ENCODE assay signal across 2 cellular contexts in the genomic region with DNA sequence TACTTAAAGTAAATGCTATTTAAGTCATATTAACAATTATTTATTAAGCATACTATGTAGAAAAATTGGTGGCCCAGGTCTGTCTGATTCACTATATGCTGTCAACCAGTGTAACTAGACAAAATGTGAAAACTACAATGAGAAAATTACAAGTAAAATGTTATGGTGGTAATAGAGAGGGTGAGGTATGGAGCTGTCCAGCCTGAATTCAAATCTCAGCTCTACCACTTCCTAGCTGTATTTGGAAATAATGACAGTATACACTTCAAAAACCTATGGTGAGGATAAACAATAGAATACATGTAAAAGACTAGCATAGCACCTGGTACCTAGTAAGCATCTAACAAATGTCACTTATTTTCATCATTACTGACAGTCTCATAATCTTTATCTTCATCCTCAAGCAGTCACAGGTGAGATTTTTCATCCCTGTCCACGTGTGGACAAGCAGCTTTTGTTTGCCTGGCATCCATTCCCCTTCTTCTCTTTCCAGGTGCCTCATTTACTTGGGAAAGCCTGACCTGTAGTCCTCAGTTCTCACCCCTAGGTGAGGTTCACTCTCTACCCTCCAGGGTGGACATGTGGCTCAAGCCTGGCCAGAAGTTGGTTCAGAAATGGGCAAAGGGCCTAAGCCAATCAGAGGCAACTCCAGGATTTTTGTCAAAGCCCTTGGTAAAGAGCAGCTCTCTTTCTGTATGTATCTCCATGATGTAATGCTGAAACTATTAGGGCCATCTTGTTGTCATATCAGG.
TF ChIP-seq lines count a peak whose summit lies in the region.

No MANE protein-coding gene starts in this region.

TF ChIP-seq in A549, 52 proteins besides CTCF, POLR2A, EP300 and RAD21:
- TF ChIP-seq RNF2 (IDR thresholded peaks at IDR 0.05; ENCODE audit: borderline replicate concordance, low read depth), result no peak
- TF ChIP-seq, protein P1, sequence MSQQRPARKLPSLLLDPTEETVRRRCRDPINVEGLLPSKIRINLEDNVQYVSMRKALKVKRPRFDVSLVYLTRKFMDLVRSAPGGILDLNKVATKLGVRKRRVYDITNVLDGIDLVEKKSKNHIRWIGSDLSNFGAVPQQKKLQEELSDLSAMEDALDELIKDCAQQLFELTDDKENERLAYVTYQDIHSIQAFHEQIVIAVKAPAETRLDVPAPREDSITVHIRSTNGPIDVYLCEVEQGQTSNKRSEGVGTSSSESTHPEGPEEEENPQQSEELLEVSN (IDR thresholded peaks at IDR 0.05; ENCODE audit: borderline replicate concordance, low read depth), result no peak
- TF ChIP-seq, protein P2, sequence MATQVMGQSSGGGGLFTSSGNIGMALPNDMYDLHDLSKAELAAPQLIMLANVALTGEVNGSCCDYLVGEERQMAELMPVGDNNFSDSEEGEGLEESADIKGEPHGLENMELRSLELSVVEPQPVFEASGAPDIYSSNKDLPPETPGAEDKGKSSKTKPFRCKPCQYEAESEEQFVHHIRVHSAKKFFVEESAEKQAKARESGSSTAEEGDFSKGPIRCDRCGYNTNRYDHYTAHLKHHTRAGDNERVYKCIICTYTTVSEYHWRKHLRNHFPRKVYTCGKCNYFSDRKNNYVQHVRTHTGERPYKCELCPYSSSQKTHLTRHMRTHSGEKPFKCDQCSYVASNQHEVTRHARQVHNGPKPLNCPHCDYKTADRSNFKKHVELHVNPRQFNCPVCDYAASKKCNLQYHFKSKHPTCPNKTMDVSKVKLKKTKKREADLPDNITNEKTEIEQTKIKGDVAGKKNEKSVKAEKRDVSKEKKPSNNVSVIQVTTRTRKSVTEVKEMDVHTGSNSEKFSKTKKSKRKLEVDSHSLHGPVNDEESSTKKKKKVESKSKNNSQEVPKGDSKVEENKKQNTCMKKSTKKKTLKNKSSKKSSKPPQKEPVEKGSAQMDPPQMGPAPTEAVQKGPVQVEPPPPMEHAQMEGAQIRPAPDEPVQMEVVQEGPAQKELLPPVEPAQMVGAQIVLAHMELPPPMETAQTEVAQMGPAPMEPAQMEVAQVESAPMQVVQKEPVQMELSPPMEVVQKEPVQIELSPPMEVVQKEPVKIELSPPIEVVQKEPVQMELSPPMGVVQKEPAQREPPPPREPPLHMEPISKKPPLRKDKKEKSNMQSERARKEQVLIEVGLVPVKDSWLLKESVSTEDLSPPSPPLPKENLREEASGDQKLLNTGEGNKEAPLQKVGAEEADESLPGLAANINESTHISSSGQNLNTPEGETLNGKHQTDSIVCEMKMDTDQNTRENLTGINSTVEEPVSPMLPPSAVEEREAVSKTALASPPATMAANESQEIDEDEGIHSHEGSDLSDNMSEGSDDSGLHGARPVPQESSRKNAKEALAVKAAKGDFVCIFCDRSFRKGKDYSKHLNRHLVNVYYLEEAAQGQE (IDR thresholded peaks at IDR 0.05), result peak; percentile 42; the same call in 1 of the 2 replicates
- TF ChIP-seq, protein P3, sequence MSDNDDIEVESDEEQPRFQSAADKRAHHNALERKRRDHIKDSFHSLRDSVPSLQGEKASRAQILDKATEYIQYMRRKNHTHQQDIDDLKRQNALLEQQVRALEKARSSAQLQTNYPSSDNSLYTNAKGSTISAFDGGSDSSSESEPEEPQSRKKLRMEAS (IDR thresholded peaks at IDR 0.05), result 0 out of 2 replicates have a peak, but pooled peaks have one; percentile 17
TF ChIP-seq in A549: peak in this region for 2.

TF ChIP-seq in GM23338, 12 proteins besides CTCF, POLR2A, EP300 and RAD21:
- TF ChIP-seq, protein P4, sequence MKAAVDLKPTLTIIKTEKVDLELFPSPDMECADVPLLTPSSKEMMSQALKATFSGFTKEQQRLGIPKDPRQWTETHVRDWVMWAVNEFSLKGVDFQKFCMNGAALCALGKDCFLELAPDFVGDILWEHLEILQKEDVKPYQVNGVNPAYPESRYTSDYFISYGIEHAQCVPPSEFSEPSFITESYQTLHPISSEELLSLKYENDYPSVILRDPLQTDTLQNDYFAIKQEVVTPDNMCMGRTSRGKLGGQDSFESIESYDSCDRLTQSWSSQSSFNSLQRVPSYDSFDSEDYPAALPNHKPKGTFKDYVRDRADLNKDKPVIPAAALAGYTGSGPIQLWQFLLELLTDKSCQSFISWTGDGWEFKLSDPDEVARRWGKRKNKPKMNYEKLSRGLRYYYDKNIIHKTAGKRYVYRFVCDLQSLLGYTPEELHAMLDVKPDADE (IDR thresholded peaks at IDR 0.05), result no peak
- TF ChIP-seq CREB1 (CRISPR knock-in tag; IDR thresholded peaks at IDR 0.05; ENCODE audit: low read depth), result no peak
- TF ChIP-seq EZH2phosphoT487 (IDR thresholded peaks at IDR 0.05; ENCODE audit: unreplicated experiment), result no peak
- no peak for TF ChIP-seq NANOG (IDR thresholded peaks at IDR 0.05; ENCODE audit: borderline replicate concordance)
- TF ChIP-seq, protein P2 (IDR thresholded peaks at IDR 0.05; ENCODE audit: unreplicated experiment), result no peak
- no peak for TF ChIP-seq POLR2AphosphoS5 (IDR thresholded peaks at IDR 0.05; ENCODE audit: low read depth)
- TF ChIP-seq ZNF114 (CRISPR knock-in tag; IDR thresholded peaks at IDR 0.05), result no peak
- no peak for TF ChIP-seq EZH2 (IDR thresholded peaks at IDR 0.05; ENCODE audit: low read depth, unreplicated experiment)
- TF ChIP-seq JUNB (IDR thresholded peaks at IDR 0.05; ENCODE audit: unreplicated experiment), result no peak
- TF ChIP-seq, protein P5, sequence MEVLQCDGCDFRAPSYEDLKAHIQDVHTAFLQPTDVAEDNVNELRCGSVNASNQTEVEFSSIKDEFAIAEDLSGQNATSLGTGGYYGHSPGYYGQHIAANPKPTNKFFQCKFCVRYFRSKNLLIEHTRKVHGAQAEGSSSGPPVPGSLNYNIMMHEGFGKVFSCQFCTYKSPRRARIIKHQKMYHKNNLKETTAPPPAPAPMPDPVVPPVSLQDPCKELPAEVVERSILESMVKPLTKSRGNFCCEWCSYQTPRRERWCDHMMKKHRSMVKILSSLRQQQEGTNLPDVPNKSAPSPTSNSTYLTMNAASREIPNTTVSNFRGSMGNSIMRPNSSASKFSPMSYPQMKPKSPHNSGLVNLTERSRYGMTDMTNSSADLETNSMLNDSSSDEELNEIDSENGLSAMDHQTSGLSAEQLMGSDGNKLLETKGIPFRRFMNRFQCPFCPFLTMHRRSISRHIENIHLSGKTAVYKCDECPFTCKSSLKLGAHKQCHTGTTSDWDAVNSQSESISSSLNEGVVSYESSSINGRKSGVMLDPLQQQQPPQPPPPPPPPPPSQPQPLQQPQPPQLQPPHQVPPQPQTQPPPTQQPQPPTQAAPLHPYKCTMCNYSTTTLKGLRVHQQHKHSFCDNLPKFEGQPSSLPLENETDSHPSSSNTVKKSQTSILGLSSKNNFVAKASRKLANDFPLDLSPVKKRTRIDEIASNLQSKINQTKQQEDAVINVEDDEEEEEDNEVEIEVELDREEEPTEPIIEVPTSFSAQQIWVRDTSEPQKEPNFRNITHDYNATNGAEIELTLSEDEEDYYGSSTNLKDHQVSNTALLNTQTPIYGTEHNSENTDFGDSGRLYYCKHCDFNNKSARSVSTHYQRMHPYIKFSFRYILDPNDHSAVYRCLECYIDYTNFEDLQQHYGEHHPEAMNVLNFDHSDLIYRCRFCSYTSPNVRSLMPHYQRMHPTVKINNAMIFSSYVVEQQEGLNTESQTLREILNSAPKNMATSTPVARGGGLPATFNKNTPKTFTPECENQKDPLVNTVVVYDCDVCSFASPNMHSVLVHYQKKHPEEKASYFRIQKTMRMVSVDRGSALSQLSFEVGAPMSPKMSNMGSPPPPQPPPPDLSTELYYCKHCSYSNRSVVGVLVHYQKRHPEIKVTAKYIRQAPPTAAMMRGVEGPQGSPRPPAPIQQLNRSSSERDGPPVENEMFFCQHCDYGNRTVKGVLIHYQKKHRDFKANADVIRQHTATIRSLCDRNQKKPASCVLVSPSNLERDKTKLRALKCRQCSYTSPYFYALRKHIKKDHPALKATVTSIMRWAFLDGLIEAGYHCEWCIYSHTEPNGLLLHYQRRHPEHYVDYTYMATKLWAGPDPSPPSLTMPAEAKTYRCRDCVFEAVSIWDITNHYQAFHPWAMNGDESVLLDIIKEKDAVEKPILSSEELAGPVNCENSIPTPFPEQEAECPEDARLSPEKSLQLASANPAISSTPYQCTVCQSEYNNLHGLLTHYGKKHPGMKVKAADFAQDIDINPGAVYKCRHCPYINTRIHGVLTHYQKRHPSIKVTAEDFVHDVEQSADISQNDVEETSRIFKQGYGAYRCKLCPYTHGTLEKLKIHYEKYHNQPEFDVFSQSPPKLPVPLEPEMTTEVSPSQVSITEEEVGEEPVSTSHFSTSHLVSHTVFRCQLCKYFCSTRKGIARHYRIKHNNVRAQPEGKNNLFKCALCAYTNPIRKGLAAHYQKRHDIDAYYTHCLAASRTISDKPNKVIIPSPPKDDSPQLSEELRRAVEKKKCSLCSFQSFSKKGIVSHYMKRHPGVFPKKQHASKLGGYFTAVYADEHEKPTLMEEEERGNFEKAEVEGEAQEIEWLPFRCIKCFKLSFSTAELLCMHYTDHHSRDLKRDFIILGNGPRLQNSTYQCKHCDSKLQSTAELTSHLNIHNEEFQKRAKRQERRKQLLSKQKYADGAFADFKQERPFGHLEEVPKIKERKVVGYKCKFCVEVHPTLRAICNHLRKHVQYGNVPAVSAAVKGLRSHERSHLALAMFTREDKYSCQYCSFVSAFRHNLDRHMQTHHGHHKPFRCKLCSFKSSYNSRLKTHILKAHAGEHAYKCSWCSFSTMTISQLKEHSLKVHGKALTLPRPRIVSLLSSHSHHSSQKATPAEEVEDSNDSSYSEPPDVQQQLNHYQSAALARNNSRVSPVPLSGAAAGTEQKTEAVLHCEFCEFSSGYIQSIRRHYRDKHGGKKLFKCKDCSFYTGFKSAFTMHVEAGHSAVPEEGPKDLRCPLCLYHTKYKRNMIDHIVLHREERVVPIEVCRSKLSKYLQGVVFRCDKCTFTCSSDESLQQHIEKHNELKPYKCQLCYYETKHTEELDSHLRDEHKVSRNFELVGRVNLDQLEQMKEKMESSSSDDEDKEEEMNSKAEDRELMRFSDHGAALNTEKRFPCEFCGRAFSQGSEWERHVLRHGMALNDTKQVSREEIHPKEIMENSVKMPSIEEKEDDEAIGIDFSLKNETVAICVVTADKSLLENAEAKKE (CRISPR knock-in tag; IDR thresholded peaks at IDR 0.05), result no peak; the same call in 1 of the 2 replicates
- TF ChIP-seq STAT1 (IDR thresholded peaks at IDR 0.05; ENCODE audit: unreplicated experiment), result no peak
- TF ChIP-seq ZNF331 (CRISPR knock-in tag; IDR thresholded peaks at IDR 0.05; ENCODE audit: low read depth), result no peak
